Comparison of ENCODE assay signal across 10 cellular contexts in the genomic region with DNA sequence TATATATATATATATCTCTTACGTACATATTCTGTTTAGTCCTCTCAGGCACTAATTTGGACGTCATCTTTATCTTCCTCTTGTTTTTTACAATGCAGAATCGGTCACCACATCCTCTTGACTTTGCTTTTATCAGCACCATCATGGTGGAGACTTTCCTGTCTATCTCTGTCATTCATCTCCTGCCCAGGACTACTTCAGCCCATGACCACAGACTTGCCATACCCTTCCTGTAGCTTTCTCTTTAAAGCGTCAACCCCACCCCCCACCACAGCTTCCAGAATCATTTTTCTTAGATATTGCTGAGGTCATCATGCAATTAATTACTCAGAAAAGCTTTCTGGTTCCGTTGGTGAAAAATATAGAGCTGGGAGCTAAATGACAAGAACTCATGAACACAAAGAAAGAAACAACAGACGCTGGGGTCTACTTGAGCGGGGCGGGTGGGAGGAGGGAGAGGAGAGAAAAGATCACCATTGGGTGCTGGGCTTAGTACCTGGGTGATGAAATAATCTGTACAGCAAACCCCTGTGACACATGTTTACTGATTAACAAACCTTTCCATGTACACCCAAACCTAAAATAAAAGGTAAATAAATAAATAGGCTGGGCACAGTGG. TPM values are rescaled to one million over a fixed set of nuclear protein-coding genes. Genes with fewer than 3 reads are reported as not detected.
DNase-seq lines count a peak whose midpoint lies in the region; ATAC-seq and TF ChIP-seq lines count a peak whose summit lies in the region.
"Had no signal": no experiment of that assay in that cellular context is flagged by ENCODE, and none has a peak within 500 bp of the region (broad histone marks: within the 10 kb centered on the region; RNA-seq: fewer than 3 reads in every experiment).

No MANE protein-coding gene starts in this region.

- no peak for TF ChIP-seq POLR2A in esophagus squamous epithelium (IDR thresholded peaks at IDR 0.05)

- CTCF ChIA-PET in naive thymus-derived CD4-positive, alpha-beta T cell (lab: Charles Lee): interaction anchor here (0.9 kb wide), 1 partner anchor 39 kb away, joined by 4 read pairs; no protein-coding TSS in a partner anchor

- H3K4me3 ChIP-seq in naive thymus-derived CD4-positive, alpha-beta T cell (ENCODE audit: low read length): no peak overlapping the region
- no peak overlapping the region for H3K4me3 ChIP-seq in esophagus squamous epithelium
- H3K4me3 ChIP-seq: adrenal gland had no signal

- H3K4me1 Mint-ChIP-seq in naive thymus-derived CD4-positive, alpha-beta T cell: peaks cover 17 to 51% (median 38%) of the 10 kb centered on the region in 7 donors

- POLR2A ChIA-PET in naive thymus-derived CD4-positive, alpha-beta T cell (lab: Charles Lee): interaction anchor here (1.1 to 1.5 kb wide), 2 partner anchors 30 to 32 kb away, joined by 3 to 4 read pairs; a partner anchor contains a TSS

- H3K4me1 ChIP-seq in naive thymus-derived CD4-positive, alpha-beta T cell (ENCODE audit: control insufficient read depth in 2 of 2, insufficient read depth in 2 of 2, low read length in 2 of 2): peaks cover 10 to 23% of the 10 kb centered on the region in 2 donors
- H3K4me1 ChIP-seq in esophagus squamous epithelium: no peaks in the 10 kb centered on the region
- H3K4me1 ChIP-seq: adrenal gland had no signal

- H3K4me3 Mint-ChIP-seq in naive thymus-derived CD4-positive, alpha-beta T cell: peak overlapping the region; percentile 27 to 80 (median 72)

- intact Hi-C loops in naive thymus-derived CD4-positive, alpha-beta T cell (cut with micrococcal nuclease): loop anchor here (1.0 to 5.0 kb wide), 4 partner anchors 31 to 68 kb away; a partner anchor contains a TSS
- intact Hi-C loops in esophagus squamous epithelium (cut with DNase I): no loop called here

- TF ChIP-seq CTCF in esophagus squamous epithelium (IDR thresholded peaks at IDR 0.05): no peak

- no peak overlapping the region for H3K27ac ChIP-seq in naive thymus-derived CD4-positive, alpha-beta T cell (ENCODE audit: low read depth, low read length)
- H3K27ac ChIP-seq in esophagus squamous epithelium: no peak overlapping the region
- H3K27ac ChIP-seq: adrenal gland had no signal

- peak; percentile 96 for ATAC-seq in naive thymus-derived CD4-positive, alpha-beta T cell
- ATAC-seq in GM21619 (IDR thresholded peaks at IDR 0.05; ENCODE audit: unreplicated experiment) (no peak), GM21576 (IDR thresholded peaks at IDR 0.05; ENCODE audit: unreplicated experiment) (no peak)

- H3K36me3 ChIP-seq in naive thymus-derived CD4-positive, alpha-beta T cell (ENCODE audit: control insufficient read depth in 2 of 3, insufficient read depth in 3 of 3, low read length in 3 of 3): no peaks in the 10 kb centered on the region
- no peaks in the 10 kb centered on the region for H3K36me3 ChIP-seq in esophagus squamous epithelium
- H3K36me3 ChIP-seq: adrenal gland had no signal

- no peaks in the 10 kb centered on the region for H3K27me3 Mint-ChIP-seq in naive thymus-derived CD4-positive, alpha-beta T cell

- no peaks in the 10 kb centered on the region for H3K9me3 ChIP-seq in naive thymus-derived CD4-positive, alpha-beta T cell (ENCODE audit: control insufficient read depth in 2 of 3, low read length in 3 of 3)
- H3K9me3 ChIP-seq in esophagus squamous epithelium: peaks cover 0 to 5% (median 0%) of the 10 kb centered on the region in 3 donors
- H3K9me3 ChIP-seq: adrenal gland had no signal

- peaks cover 0 to 32% (median 0%) of the 10 kb centered on the region in 5 donors for H3K36me3 Mint-ChIP-seq in naive thymus-derived CD4-positive, alpha-beta T cell

- DNase-seq in activated gamma-delta T cell treated with Interleukin-2 at 50 U/mL for 16 hours (peak; percentile 56), activated gamma-delta T cell (lab: John Stamatoyannopoulos, UW) (no peak), NCI-H1092 (lab: John Stamatoyannopoulos, UW) (no peak), esophagus squamous epithelium (lab: John Stamatoyannopoulos, UW) (no peak)
- DNase-seq in activated T-cell treated with anti-CD3 and anti-CD28 coated beads, Interleukin-2, amount 50 U/mL, for 48 hours: peak; percentile 54 to 60
- peak in 7 of 9 donors; percentile 34 to 80 (median 50) for DNase-seq in naive thymus-derived CD4-positive, alpha-beta T cell
- DNase-seq: adrenal gland, NCI-H1930 had no signal

- H3K9me3 Mint-ChIP-seq in naive thymus-derived CD4-positive, alpha-beta T cell: peaks cover 0 to 15% (median 2%) of the 10 kb centered on the region in 11 donors

- no peaks in the 10 kb centered on the region for H3K27me3 ChIP-seq in naive thymus-derived CD4-positive, alpha-beta T cell (ENCODE audit: control insufficient read depth in 2 of 2, insufficient read depth in 2 of 2, low read length in 2 of 2)
- no peaks in the 10 kb centered on the region for H3K27me3 ChIP-seq in esophagus squamous epithelium
- H3K27me3 ChIP-seq: adrenal gland had no signal

- peak overlapping the region in 8 of 9 donors; percentile 0 to 86 (median 73) for H3K27ac Mint-ChIP-seq in naive thymus-derived CD4-positive, alpha-beta T cell

- 42 to 49% methylated on average over 4 to 8 of the region's 8 CpGs for WGBS in esophagus squamous epithelium, 2 donors

RNA-seq across cellular contexts. Expression of a gene that starts 30.5 kb away (rescaled TPM):
- total RNA-seq in naive thymus-derived CD4-positive, alpha-beta T cell: 100 to 1,000 TPM in 1 of 5 experiments, 10 to 100 TPM in 4; 43.9 to 118 (median 55.2) TPM
- polyA plus RNA-seq in naive thymus-derived CD4-positive, alpha-beta T cell: 10 to 100 TPM; 40.5 to 56.9 TPM
- 10 to 100 TPM; 27.8 to 56.0 (median 34.5) TPM for total RNA-seq in esophagus squamous epithelium

Comparison
In these comparisons a context has a peak if more than half of its experiments do, and no peak if none do; other contexts are left out.
1. DNase-seq: peak in activated gamma-delta T cell treated with Interleukin-2 at 50 U/mL for 16 hours (single experiment), activated T-cell treated with anti-CD3 and anti-CD28 coated beads, Interleukin-2, amount 50 U/mL, for 48 hours (2 of 2) and naive thymus-derived CD4-positive, alpha-beta T cell (7 of 9); none in activated gamma-delta T cell (single experiment), NCI-H1092 (single experiment) and esophagus squamous epithelium (single experiment).